ENCODE assay signal across 8 cellular contexts in genomic region chr20:25624500-25624939, GRCh38. TPM values are rescaled to one million over a fixed set of nuclear protein-coding genes. Genes with fewer than 3 reads are reported as not detected.
DNase-seq lines count a peak whose midpoint lies in the region; FAIRE-seq and TF ChIP-seq lines count a peak whose summit lies in the region.

No MANE protein-coding gene starts in this region.

- peak overlapping the region; percentile 99 for H3K4me3 ChIP-seq in neural cell (ENCODE audit: low read length)

- TF ChIP-seq RAD21 in neural cell (conservative IDR thresholded peaks at IDR 0.05), result no peak

- H3K36me3 ChIP-seq in ES-I3 (ENCODE audit: insufficient read depth, low read length), result no peaks in the 10 kb centered on the region
- no peaks in the 10 kb centered on the region for H3K36me3 ChIP-seq in neural cell (ENCODE audit: insufficient read depth, low read length)

- H3K9ac ChIP-seq in ES-I3 (ENCODE audit: low read depth, low read length) (peak overlapping the region; percentile 84), neural cell (ENCODE audit: low read length) (peak overlapping the region; percentile 87)

- peaks cover 36% of the 10 kb centered on the region for H3K4me1 Mint-ChIP-seq in dendritic cell treated with granulocyte-macrophage colony-stimulating factor and Interleukin-4, amounts not matched to agents 40 ng/mL and 50 ng/mL, for 4 days (ENCODE audit: low read depth)

- no peaks in the 10 kb centered on the region for H3K27me3 Mint-ChIP-seq in dendritic cell treated with granulocyte-macrophage colony-stimulating factor and Interleukin-4, amounts not matched to agents 40 ng/mL and 50 ng/mL, for 4 days

- peak overlapping the region; percentile 92 for H3K27ac Mint-ChIP-seq in dendritic cell treated with granulocyte-macrophage colony-stimulating factor and Interleukin-4, amounts not matched to agents 40 ng/mL and 50 ng/mL, for 4 days

- H3K36me3 Mint-ChIP-seq in dendritic cell treated with granulocyte-macrophage colony-stimulating factor and Interleukin-4, amounts not matched to agents 40 ng/mL and 50 ng/mL, for 4 days (ENCODE audit: low read depth), result peaks cover 19% of the 10 kb centered on the region

- no peaks in the 10 kb centered on the region for H3K27me3 ChIP-seq in neural cell (ENCODE audit: insufficient read depth, low read depth, low read length)

- peak overlapping the region; percentile 99 for H2AFZ ChIP-seq in neural cell (ENCODE audit: low read depth, low read length)

- TF ChIP-seq EP300 in neural cell (conservative IDR thresholded peaks at IDR 0.05; ENCODE audit: poor library complexity, severe bottlenecking), result no peak

- H3K79me2 ChIP-seq in neural cell (replicated peaks; ENCODE audit: insufficient read depth, low read length), result no peaks in the 10 kb centered on the region

- H4K20me1 ChIP-seq in neural cell (ENCODE audit: insufficient read depth), result no peaks in the 10 kb centered on the region

- H3K4me1 ChIP-seq in ES-I3 (ENCODE audit: insufficient read depth, low read length), result peaks cover 7% of the 10 kb centered on the region; the same call in 1 of the 2 replicates

- no peak for TF ChIP-seq POLR2A in H54 (IDR thresholded peaks at IDR 0.05; ENCODE audit: low read depth, low read length)

- peak overlapping the region; percentile 86 for H3K27ac ChIP-seq in neural cell (ENCODE audit: low read length)

- intact Hi-C loops in dendritic cell treated with granulocyte-macrophage colony-stimulating factor and Interleukin-4, amounts not matched to agents 40 ng/mL and 50 ng/mL, for 4 days (cut with micrococcal nuclease), result loop anchor here (1.0 to 10.0 kb wide), 5 partner anchors 72 to 1980 kb away; partner anchors contain the start of genes APMAP and ZNF337

- no peak for TF ChIP-seq CTCF in neural cell (IDR thresholded peaks at IDR 0.05; ENCODE audit: poor library complexity, severe bottlenecking)

- no peak for FAIRE-seq in H54 (lab: Jason Lieb, UNC)

- peak overlapping the region; percentile 83 for H3K4me3 Mint-ChIP-seq in dendritic cell treated with granulocyte-macrophage colony-stimulating factor and Interleukin-4, amounts not matched to agents 40 ng/mL and 50 ng/mL, for 4 days

- peaks cover 10% of the 10 kb centered on the region for H3K9me3 Mint-ChIP-seq in dendritic cell treated with granulocyte-macrophage colony-stimulating factor and Interleukin-4, amounts not matched to agents 40 ng/mL and 50 ng/mL, for 4 days

- H3K4me2 ChIP-seq in neural cell (ENCODE audit: low read length), result peak overlapping the region; percentile 62

- no peaks in the 10 kb centered on the region for H3K9me3 ChIP-seq in ES-I3 (ENCODE audit: control insufficient read depth, insufficient read depth, low read length)
- H3K9me3 ChIP-seq in neural cell (ENCODE audit: low read length), result no peaks in the 10 kb centered on the region

- peak; percentile 55 for DNase-seq in NCI-H82 treated with DMSO at 0.1 percent for 48 hours (lab: John Stamatoyannopoulos, UW; ENCODE audit: unreplicated experiment)
- no peak for DNase-seq in inferior parietal cortex (ENCODE audit: extremely low spot score)
- no peak for DNase-seq in cortex of kidney (lab: John Stamatoyannopoulos, UW)
- DNase-seq in mesenteric fat pad (ENCODE audit: low spot score), result no peak
- DNase-seq in H54 (ENCODE audit: insufficient read length, low spot score), result no peak

- H3K9me2 ChIP-seq in neural cell (ENCODE audit: insufficient read depth, low read length), result no peaks in the 10 kb centered on the region

- no peaks in the 10 kb centered on the region for H3F3A ChIP-seq in neural cell (ENCODE audit: insufficient read depth, low read length, poor library complexity, severe bottlenecking)

TF ChIP-seq in neural cell, 6 proteins besides CTCF, POLR2A, EP300 and RAD21:
- TF ChIP-seq EZH2 (IDR thresholded peaks at IDR 0.05; ENCODE audit: borderline replicate concordance, insufficient read depth, low read length, poor library complexity, severe bottlenecking) (no peak), MXI1 (conservative IDR thresholded peaks at IDR 0.05; ENCODE audit: poor library complexity, severe bottlenecking) (no peak), REST (IDR thresholded peaks at IDR 0.05; ENCODE audit: borderline replicate concordance) (no peak), POLR2AphosphoS5 (IDR thresholded peaks at IDR 0.05) (no peak), SMC3 (conservative IDR thresholded peaks at IDR 0.05; ENCODE audit: poor library complexity) (no peak), TAF1 (IDR thresholded peaks at IDR 0.05; ENCODE audit: low read depth) (no peak)
TF ChIP-seq in neural cell: peak in this region for 0.

RNA-seq across cellular contexts. Expression of gene NANP, which starts 0.7 kb away (rescaled TPM):
- 2.8 and 4.1 TPM in 2 replicates for polyA plus RNA-seq in neural cell
- polyA minus RNA-seq in neural cell, result 6.8 and 7.3 TPM in 2 replicates
- 7.5 TPM for total RNA-seq in mesenteric fat pad

RNA-seq across cellular contexts. Expression of gene NINL, which starts 39.2 kb away (rescaled TPM):
- polyA plus RNA-seq in neural cell, result 49.6 and 56.2 TPM in 2 replicates
- 41.8 and 43.3 TPM in 2 replicates for polyA minus RNA-seq in neural cell
- 5.0 TPM for total RNA-seq in mesenteric fat pad
